8 cellular contexts compared by ENCODE assay signal in genomic region chr1:150233359-150234308, GRCh38. TPM values are rescaled to one million over a fixed set of nuclear protein-coding genes. Genes with fewer than 3 reads are reported as not detected.
DNase-seq lines count a peak whose midpoint lies in the region; ATAC-seq and TF ChIP-seq lines count a peak whose summit lies in the region.

No MANE protein-coding gene starts in this region.

- H3K4me1 Mint-ChIP-seq in chondrocyte (ENCODE audit: low read depth), result peaks cover 16% of the 10 kb centered on the region

- H3K27me3 Mint-ChIP-seq in chondrocyte (ENCODE audit: low read depth), result no peaks in the 10 kb centered on the region

- no peak for TF ChIP-seq EP300 in transverse colon (IDR thresholded peaks at IDR 0.05; ENCODE audit: low read depth)

- no peak for TF ChIP-seq CTCF in RWPE2 (IDR thresholded peaks at IDR 0.05; ENCODE audit: poor library complexity, severe bottlenecking)
- TF ChIP-seq CTCF in chondrocyte (IDR thresholded peaks at IDR 0.05), result no peak
- TF ChIP-seq CTCF in transverse colon (IDR thresholded peaks at IDR 0.05), result no peak

- H3K4me3 ChIP-seq in RWPE2 (ENCODE audit: severe bottlenecking) (peak overlapping the region; percentile 67), muscle layer of duodenum (ENCODE audit: low read depth in 1 of 2, low read length in 2 of 2) (peak overlapping the region; percentile 93 to 98), transverse colon (peak overlapping the region; percentile 87 to 99 (median 92))

- H3K4me1 ChIP-seq in RWPE2 (ENCODE audit: insufficient read depth, poor library complexity, severe bottlenecking) (peaks cover 6% of the 10 kb centered on the region), muscle layer of duodenum (ENCODE audit: control insufficient read depth in 1 of 2, insufficient read depth in 2 of 2, low read length in 2 of 2) (peaks cover 0 to 6% of the 10 kb centered on the region in 2 donors), transverse colon (peaks cover 0 to 15% (median 4%) of the 10 kb centered on the region in 4 donors)

- in situ Hi-C loops in transverse colon (cut with MboI; ENCODE audit: low pct_ligation_motif_present in 1 of 4, low pct_unique_long_range_greater_than_20kb in 1 of 4, low sequenced_read_pairs in 3 of 4), result no loop called here

- peak overlapping the region; percentile 94 for H3K27ac Mint-ChIP-seq in chondrocyte (ENCODE audit: unreplicated experiment)

- intact Hi-C loops in transverse colon (cut with DNase I; ENCODE audit: low total_unique reads), result no loop called here

- 6 to 12% methylated on average over 15 of the region's 15 CpGs for WGBS in transverse colon (ENCODE audit: low coverage in 1 of 2), 2 donors

- H3K27me3 ChIP-seq in RWPE2 (ENCODE audit: insufficient read depth, poor library complexity, severe bottlenecking) (no peaks in the 10 kb centered on the region), muscle layer of duodenum (ENCODE audit: low read depth, low read length) (no peaks in the 10 kb centered on the region), transverse colon (no peaks in the 10 kb centered on the region)

- H3K36me3 Mint-ChIP-seq in chondrocyte (ENCODE audit: low read depth), result peaks cover 3% of the 10 kb centered on the region

- H3K9me3 Mint-ChIP-seq in chondrocyte (ENCODE audit: low read depth), result no peaks in the 10 kb centered on the region

- ATAC-seq in RWPE2 (ENCODE audit: low read depth), result no peak
- ATAC-seq in GM21360 (IDR thresholded peaks at IDR 0.05; ENCODE audit: unreplicated experiment), result no peak

- H3K4me3 Mint-ChIP-seq in chondrocyte (ENCODE audit: unreplicated experiment), result no peak overlapping the region

- no peak for TF ChIP-seq POLR2A in transverse colon (IDR thresholded peaks at IDR 0.05)

- peak; percentile 73 for DNase-seq in activated CD8-positive, alpha-beta memory T cell treated with anti-CD3 and anti-CD28 coated beads for 24 hours
- DNase-seq in activated CD8-positive, alpha-beta memory T cell treated with anti-CD3 and anti-CD28 coated beads, Interleukin-2, amount 50 U/mL, for 48 hours, result no peak
- DNase-seq in RWPE2 (ENCODE audit: low spot score) (no peak), chondrocyte (ENCODE audit: low spot score) (no peak), transverse colon (no peak), NCI-H146 treated with DMSO at 0.1 percent for 48 hours (lab: John Stamatoyannopoulos, UW; ENCODE audit: unreplicated experiment) (no peak)

- H3K27ac ChIP-seq in RWPE2 (ENCODE audit: poor library complexity, severe bottlenecking) (peak overlapping the region; percentile 79), muscle layer of duodenum (ENCODE audit: low read length) (peak overlapping the region; percentile 98), transverse colon (peak overlapping the region; percentile 94 to 99 (median 98))

- peaks cover 24% of the 10 kb centered on the region for H3K36me3 ChIP-seq in RWPE2 (ENCODE audit: low read depth)
- no peaks in the 10 kb centered on the region for H3K36me3 ChIP-seq in muscle layer of duodenum (ENCODE audit: control insufficient read depth in 1 of 2, insufficient read depth in 2 of 2, low read length in 2 of 2)
- no peaks in the 10 kb centered on the region for H3K36me3 ChIP-seq in transverse colon

- H3K9me3 ChIP-seq in RWPE2 (ENCODE audit: severe bottlenecking) (no peaks in the 10 kb centered on the region), muscle layer of duodenum (ENCODE audit: control insufficient read depth in 1 of 2, low read length in 2 of 2) (no peaks in the 10 kb centered on the region), transverse colon (no peaks in the 10 kb centered on the region)

RNA-seq across cellular contexts. Expression of gene ANP32E, which starts 2.3 kb away (rescaled TPM):
- 34.5 to 46.0 TPM (median 40.2 TPM) in 3 replicates for total RNA-seq in chondrocyte
- 10 to 100 TPM in 2 of 4 donors, 1 to 10 TPM in 2; 6.6 to 20.8 (median 10.8) TPM for total RNA-seq in transverse colon

RNA-seq across cellular contexts. Expression of gene CA14, which starts 23.9 kb away (rescaled TPM):
- not detected in 3 replicates for total RNA-seq in chondrocyte
- 1 to 10 TPM in 1 of 4 donors, under 1 TPM in 2, not detected in 1; 0.27 to 1.1 (median 0.48) TPM for total RNA-seq in transverse colon

RNA-seq across cellular contexts. Expression of gene APH1A, which starts 35.2 kb away (rescaled TPM):
- 83.0 to 99.5 TPM (median 89.7 TPM) in 3 replicates for total RNA-seq in chondrocyte
- total RNA-seq in transverse colon, result 100 to 1,000 TPM in 3 of 4 donors, 10 to 100 TPM in 1; 86.8 to 162 (median 113) TPM

RNA-seq across cellular contexts. Expression of gene C1orf54, which starts 39.0 kb away (rescaled TPM):
- total RNA-seq in chondrocyte (29.0 to 31.9 TPM (median 31.0 TPM) in 3 replicates), transverse colon (10 to 100 TPM in 1 of 4 donors, 1 to 10 TPM in 2, not detected in 1; 4.4 to 11.1 (median 4.8) TPM)

RNA-seq across cellular contexts. Expression of gene CIART, which starts 48.7 kb away (rescaled TPM):
- total RNA-seq in chondrocyte, result 3.1 to 3.9 TPM (median 3.1 TPM) in 3 replicates
- total RNA-seq in transverse colon, result 1 to 10 TPM in 3 of 4 donors, under 1 TPM in 1; 0.60 to 4.5 (median 1.5) TPM
